Comparison of ENCODE assay signal across 22 cellular contexts in genomic region chrX:148156986-148157385, GRCh38.
"Had no signal": no experiment of that assay in that cellular context is flagged by ENCODE, and none has a peak within 500 bp of the region (broad histone marks: within the 10 kb centered on the region; RNA-seq: fewer than 3 reads in every experiment).

No MANE protein-coding gene starts in this region.

- H3K27me3 Mint-ChIP-seq: dendritic cell treated with granulocyte-macrophage colony-stimulating factor and Interleukin-4, amounts not matched to agents 40 ng/mL and 50 ng/mL, for 4 days; effector memory CD8-positive, alpha-beta T cell had no signal

- H3K4me3 Mint-ChIP-seq: dendritic cell treated with granulocyte-macrophage colony-stimulating factor and Interleukin-4, amounts not matched to agents 40 ng/mL and 50 ng/mL, for 4 days; effector memory CD8-positive, alpha-beta T cell; endodermal cell had no signal

- H3K27ac Mint-ChIP-seq: dendritic cell treated with granulocyte-macrophage colony-stimulating factor and Interleukin-4, amounts not matched to agents 40 ng/mL and 50 ng/mL, for 4 days; effector memory CD8-positive, alpha-beta T cell; endodermal cell had no signal

- ATAC-seq: effector memory CD8-positive, alpha-beta T cell; esophagus mucosa; foreskin keratinocyte; gastrocnemius medialis; gastroesophageal sphincter; heart left ventricle; heart right ventricle had no signal

- H3K9me3 Mint-ChIP-seq: dendritic cell treated with granulocyte-macrophage colony-stimulating factor and Interleukin-4, amounts not matched to agents 40 ng/mL and 50 ng/mL, for 4 days; effector memory CD8-positive, alpha-beta T cell had no signal

- DNase-seq: colonic mucosa; cortex of kidney; dermis blood vessel endothelial cell; dorsolateral prefrontal cortex; effector CD4-positive, alpha-beta T cell; effector CD8-positive, alpha-beta T cell; effector memory CD4-positive, alpha-beta T cell; effector memory CD8-positive, alpha-beta T cell; endodermal cell; erythroblast; esophagus squamous epithelium; foreskin fibroblast; foreskin keratinocyte; foreskin melanocyte; gastrocnemius medialis; glutamatergic neuron; head of caudate nucleus; heart left ventricle; heart right ventricle had no signal

- H3K4me1 Mint-ChIP-seq: endodermal cell had no signal
